ENCODE assay signal across 9 cellular contexts in the genomic region with DNA sequence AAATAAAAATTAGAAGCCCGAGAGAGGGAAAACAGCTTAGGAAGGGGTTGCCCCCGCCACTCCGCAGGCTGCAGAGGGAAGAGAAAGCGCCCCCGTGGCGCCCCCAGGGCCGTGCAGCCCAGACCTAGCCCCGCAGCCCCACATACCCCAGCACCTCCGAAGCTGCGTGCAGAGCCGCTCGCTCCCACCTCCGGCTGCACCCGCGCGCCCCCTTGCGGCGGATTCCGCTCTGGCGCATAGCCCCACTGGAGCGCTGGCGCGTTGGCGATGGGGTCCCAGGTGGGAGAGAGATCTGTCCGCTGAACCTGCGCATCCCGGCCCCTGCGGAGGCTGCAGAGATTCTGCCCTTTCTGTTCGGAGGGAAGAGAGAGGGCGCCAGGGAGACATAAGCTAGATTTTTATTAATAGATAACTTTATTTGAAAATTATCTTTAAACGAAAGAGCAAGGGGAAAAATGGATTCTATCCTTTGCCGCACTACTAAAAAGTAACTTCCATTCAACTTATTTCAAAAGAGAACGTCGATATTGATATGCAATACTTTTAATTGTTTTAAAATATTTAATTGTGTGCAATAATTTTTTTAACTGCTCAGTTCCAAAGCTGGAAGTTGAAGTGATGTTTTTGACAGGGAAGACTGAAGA. TPM values are rescaled to one million over a fixed set of nuclear protein-coding genes. Genes with fewer than 3 reads are reported as not detected.
DNase-seq lines count a peak whose midpoint lies in the region; ATAC-seq and TF ChIP-seq lines count a peak whose summit lies in the region.
"Had no signal": no experiment of that assay in that cellular context is flagged by ENCODE, and none has a peak within 500 bp of the region (broad histone marks: within the 10 kb centered on the region; RNA-seq: fewer than 3 reads in every experiment).

No MANE protein-coding gene starts in this region.

- no peaks in the 10 kb centered on the region for H3K36me3 Mint-ChIP-seq in natural killer cell

- H3K4me1 ChIP-seq in BE2C = no peaks in the 10 kb centered on the region

- H3K9me3 ChIP-seq in BE2C = no peaks in the 10 kb centered on the region

- TF ChIP-seq CTCF in BE2C (IDR thresholded peaks at IDR 0.05; ENCODE audit: low read depth, low read length) (peak; percentile 94), natural killer cell (IDR thresholded peaks at IDR 0.05) (peak; percentile 99)

- peak overlapping the region; percentile 40 for H3K4me3 ChIP-seq in BE2C (ENCODE audit: low read depth, low read length)

- ATAC-seq in GM19025 (IDR thresholded peaks at IDR 0.05; ENCODE audit: low read depth, unreplicated experiment) (peak; percentile 99), HG03159 (IDR thresholded peaks at IDR 0.05; ENCODE audit: unreplicated experiment) (peak; percentile 97), natural killer cell (peak; percentile 96 to 99 (median 98))

- no peaks in the 10 kb centered on the region for H3K9me3 Mint-ChIP-seq in natural killer cell

- peaks cover 54 to 65% of the 10 kb centered on the region in 2 donors for H3K27me3 Mint-ChIP-seq in natural killer cell (ENCODE audit: low read depth in 2 of 2)

- no peak for TF ChIP-seq POLR2A in erythroblast (IDR thresholded peaks at IDR 0.05; ENCODE audit: low read length)

- H3K4me3 Mint-ChIP-seq in natural killer cell = no peak overlapping the region

- DNase-seq in BE2C = peak; percentile 92
- peak; percentile 37 to 61 for DNase-seq in NOMO-1 (lab: John Stamatoyannopoulos, UW; ENCODE audit: unreplicated experiment in 2 of 2)
- peak; percentile 90 for DNase-seq in activated T-cell treated with anti-CD3 and anti-CD28 coated beads for 1 hour (ENCODE audit: low read depth)
- peak; percentile 73 to 85 for DNase-seq in erythroblast (lab: John Stamatoyannopoulos, UW)
- peak; percentile 83 for DNase-seq in natural killer cell
- peak; percentile 50 to 88 (median 78) for DNase-seq in stimulated activated naive CD4-positive, alpha-beta T cell (lab: John Stamatoyannopoulos, UW)

- intact Hi-C loops in natural killer cell (cut with micrococcal nuclease) = loop anchor here (1.0 kb wide), 1 partner anchor 11 kb away; no protein-coding TSS in a partner anchor

- peaks cover 9 to 16% of the 10 kb centered on the region in 2 donors for H3K4me1 Mint-ChIP-seq in natural killer cell

- peaks cover 8% of the 10 kb centered on the region for H3K27me3 ChIP-seq in BE2C

- H3K27ac Mint-ChIP-seq in natural killer cell = no peak overlapping the region

- no peaks in the 10 kb centered on the region for H3K36me3 ChIP-seq in BE2C

RNA-seq across cellular contexts. Expression of a gene that starts 11.7 kb away (rescaled TPM):
- 16.9 TPM for polyA plus RNA-seq in BE2C (2012; ENCODE audit: insufficient read depth, insufficient read length, low read depth)
- 10 to 100 TPM; 12.0 to 14.4 (median 13.9) TPM for total RNA-seq in natural killer cell

RNA-seq across cellular contexts. Expression of a gene that starts 31.9 kb away (rescaled TPM):
- not detected for polyA plus RNA-seq in BE2C (2012; ENCODE audit: insufficient read depth, insufficient read length, low read depth)
- total RNA-seq in natural killer cell = not detected
- total RNA-seq: T-helper 2 cell treated with Interferon-gamma antibody and Interleukin-4, amounts not matched to agents 100 ng/mL and 5 ng/mL, for 36 hours had no signal

RNA-seq across cellular contexts. Expression of a gene that starts 46.8 kb away (rescaled TPM):
- 14.3 TPM for polyA plus RNA-seq in BE2C (2012; ENCODE audit: insufficient read depth, insufficient read length, low read depth)
- 10 to 100 TPM; 57.1 to 61.9 (median 58.0) TPM for total RNA-seq in natural killer cell

Comparison
In these comparisons a context has a peak if more than half of its experiments do, and no peak if none do; other contexts are left out.
1. Peak in every context shown above with its lines: DNase-seq, ATAC-seq and H3K4me3 ChIP-seq.